In the genomic region with DNA sequence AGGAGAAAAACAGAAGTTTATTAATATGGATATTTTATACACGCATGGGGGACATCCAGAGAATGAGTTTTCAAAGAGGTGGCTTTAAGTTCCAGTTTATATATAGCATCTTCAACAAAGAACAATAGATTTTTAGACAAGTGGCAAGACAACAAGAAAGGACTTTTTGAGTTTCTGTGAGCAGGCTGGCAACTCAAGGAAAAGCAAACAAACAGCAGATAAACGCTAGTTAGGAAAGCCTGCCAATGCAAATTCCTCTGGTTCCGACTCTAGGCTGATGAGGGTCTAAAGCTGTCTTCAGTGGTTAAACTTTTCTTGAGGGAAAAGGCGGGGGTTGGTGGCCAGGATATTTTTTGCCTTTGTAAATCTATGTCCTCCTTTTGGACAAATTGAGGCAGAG, we compare ENCODE assay signal across 1 cellular context.
TF ChIP-seq lines count a peak whose summit lies in the region.

No MANE protein-coding gene starts in this region.

TF ChIP-seq in HepG2, 621 proteins besides CTCF, POLR2A, EP300 and RAD21 (continued from another document):
- TF ChIP-seq, protein P1, sequence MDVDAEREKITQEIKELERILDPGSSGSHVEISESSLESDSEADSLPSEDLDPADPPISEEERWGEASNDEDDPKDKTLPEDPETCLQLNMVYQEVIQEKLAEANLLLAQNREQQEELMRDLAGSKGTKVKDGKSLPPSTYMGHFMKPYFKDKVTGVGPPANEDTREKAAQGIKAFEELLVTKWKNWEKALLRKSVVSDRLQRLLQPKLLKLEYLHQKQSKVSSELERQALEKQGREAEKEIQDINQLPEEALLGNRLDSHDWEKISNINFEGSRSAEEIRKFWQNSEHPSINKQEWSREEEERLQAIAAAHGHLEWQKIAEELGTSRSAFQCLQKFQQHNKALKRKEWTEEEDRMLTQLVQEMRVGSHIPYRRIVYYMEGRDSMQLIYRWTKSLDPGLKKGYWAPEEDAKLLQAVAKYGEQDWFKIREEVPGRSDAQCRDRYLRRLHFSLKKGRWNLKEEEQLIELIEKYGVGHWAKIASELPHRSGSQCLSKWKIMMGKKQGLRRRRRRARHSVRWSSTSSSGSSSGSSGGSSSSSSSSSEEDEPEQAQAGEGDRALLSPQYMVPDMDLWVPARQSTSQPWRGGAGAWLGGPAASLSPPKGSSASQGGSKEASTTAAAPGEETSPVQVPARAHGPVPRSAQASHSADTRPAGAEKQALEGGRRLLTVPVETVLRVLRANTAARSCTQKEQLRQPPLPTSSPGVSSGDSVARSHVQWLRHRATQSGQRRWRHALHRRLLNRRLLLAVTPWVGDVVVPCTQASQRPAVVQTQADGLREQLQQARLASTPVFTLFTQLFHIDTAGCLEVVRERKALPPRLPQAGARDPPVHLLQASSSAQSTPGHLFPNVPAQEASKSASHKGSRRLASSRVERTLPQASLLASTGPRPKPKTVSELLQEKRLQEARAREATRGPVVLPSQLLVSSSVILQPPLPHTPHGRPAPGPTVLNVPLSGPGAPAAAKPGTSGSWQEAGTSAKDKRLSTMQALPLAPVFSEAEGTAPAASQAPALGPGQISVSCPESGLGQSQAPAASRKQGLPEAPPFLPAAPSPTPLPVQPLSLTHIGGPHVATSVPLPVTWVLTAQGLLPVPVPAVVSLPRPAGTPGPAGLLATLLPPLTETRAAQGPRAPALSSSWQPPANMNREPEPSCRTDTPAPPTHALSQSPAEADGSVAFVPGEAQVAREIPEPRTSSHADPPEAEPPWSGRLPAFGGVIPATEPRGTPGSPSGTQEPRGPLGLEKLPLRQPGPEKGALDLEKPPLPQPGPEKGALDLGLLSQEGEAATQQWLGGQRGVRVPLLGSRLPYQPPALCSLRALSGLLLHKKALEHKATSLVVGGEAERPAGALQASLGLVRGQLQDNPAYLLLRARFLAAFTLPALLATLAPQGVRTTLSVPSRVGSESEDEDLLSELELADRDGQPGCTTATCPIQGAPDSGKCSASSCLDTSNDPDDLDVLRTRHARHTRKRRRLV (CRISPR knock-in tag; IDR thresholded peaks at IDR 0.05): 0 out of 2 replicates have a peak, but pooled peaks have one; percentile 29
- TF ChIP-seq, protein P2, sequence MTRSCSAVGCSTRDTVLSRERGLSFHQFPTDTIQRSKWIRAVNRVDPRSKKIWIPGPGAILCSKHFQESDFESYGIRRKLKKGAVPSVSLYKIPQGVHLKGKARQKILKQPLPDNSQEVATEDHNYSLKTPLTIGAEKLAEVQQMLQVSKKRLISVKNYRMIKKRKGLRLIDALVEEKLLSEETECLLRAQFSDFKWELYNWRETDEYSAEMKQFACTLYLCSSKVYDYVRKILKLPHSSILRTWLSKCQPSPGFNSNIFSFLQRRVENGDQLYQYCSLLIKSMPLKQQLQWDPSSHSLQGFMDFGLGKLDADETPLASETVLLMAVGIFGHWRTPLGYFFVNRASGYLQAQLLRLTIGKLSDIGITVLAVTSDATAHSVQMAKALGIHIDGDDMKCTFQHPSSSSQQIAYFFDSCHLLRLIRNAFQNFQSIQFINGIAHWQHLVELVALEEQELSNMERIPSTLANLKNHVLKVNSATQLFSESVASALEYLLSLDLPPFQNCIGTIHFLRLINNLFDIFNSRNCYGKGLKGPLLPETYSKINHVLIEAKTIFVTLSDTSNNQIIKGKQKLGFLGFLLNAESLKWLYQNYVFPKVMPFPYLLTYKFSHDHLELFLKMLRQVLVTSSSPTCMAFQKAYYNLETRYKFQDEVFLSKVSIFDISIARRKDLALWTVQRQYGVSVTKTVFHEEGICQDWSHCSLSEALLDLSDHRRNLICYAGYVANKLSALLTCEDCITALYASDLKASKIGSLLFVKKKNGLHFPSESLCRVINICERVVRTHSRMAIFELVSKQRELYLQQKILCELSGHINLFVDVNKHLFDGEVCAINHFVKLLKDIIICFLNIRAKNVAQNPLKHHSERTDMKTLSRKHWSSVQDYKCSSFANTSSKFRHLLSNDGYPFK (CRISPR knock-in tag; IDR thresholded peaks at IDR 0.05; ENCODE audit: borderline replicate concordance): no peak
- 0 out of 2 replicates have a peak, but pooled peaks have one; percentile 52 for TF ChIP-seq GATAD2A (CRISPR knock-in tag; IDR thresholded peaks at IDR 0.05)
- TF ChIP-seq NFIC (IDR thresholded peaks at IDR 0.05; ENCODE audit: low read length): 0 out of 2 replicates have a peak, but pooled peaks have one; percentile 7
- 0 out of 2 replicates have a peak, but pooled peaks have one; percentile 31 for TF ChIP-seq ZNF710 (CRISPR knock-in tag; IDR thresholded peaks at IDR 0.05; ENCODE audit: borderline replicate concordance)
- no peak for TF ChIP-seq SOX6 (IDR thresholded peaks at IDR 0.05)
- TF ChIP-seq SOX6 (CRISPR knock-in tag; IDR thresholded peaks at IDR 0.05): peak; percentile 84
- peak; percentile 36; the same call in 1 of the 2 replicates for TF ChIP-seq FOXA3 (CRISPR knock-in tag; IDR thresholded peaks at IDR 0.05)
- no peak for TF ChIP-seq PPARG (CRISPR knock-in tag; conservative IDR thresholded peaks at IDR 0.05)
- TF ChIP-seq ARID5B (CRISPR knock-in tag; IDR thresholded peaks at IDR 0.05): peak; percentile 42; the same call in 1 of the 2 replicates
- no peak for TF ChIP-seq KAT8 (CRISPR knock-in tag; IDR thresholded peaks at IDR 0.05)
- TF ChIP-seq FOXP4 (CRISPR knock-in tag; IDR thresholded peaks at IDR 0.05): peak; percentile 52; the same call in 1 of the 2 replicates
- peak; percentile 60; the same call in 1 of the 2 replicates for TF ChIP-seq BCL6 (CRISPR knock-in tag; IDR thresholded peaks at IDR 0.05)
- TF ChIP-seq CAMTA2 (CRISPR knock-in tag; IDR thresholded peaks at IDR 0.05; ENCODE audit: borderline replicate concordance): no peak
- no peak for TF ChIP-seq ZNF251 (CRISPR knock-in tag; IDR thresholded peaks at IDR 0.05)
- peak; percentile 30; the same call in 1 of the 2 replicates for TF ChIP-seq ZNF615 (CRISPR knock-in tag; IDR thresholded peaks at IDR 0.05; ENCODE audit: borderline replicate concordance)
- TF ChIP-seq ZHX2 (IDR thresholded peaks at IDR 0.05; ENCODE audit: low read depth): no peak
- TF ChIP-seq ZHX2 (CRISPR knock-in tag; IDR thresholded peaks at IDR 0.05; ENCODE audit: borderline replicate concordance): no peak
- peak; percentile 54 for TF ChIP-seq SOX5 (CRISPR knock-in tag; IDR thresholded peaks at IDR 0.05; ENCODE audit: borderline replicate concordance)
